20 cellular contexts compared by ENCODE assay signal in the genomic region with DNA sequence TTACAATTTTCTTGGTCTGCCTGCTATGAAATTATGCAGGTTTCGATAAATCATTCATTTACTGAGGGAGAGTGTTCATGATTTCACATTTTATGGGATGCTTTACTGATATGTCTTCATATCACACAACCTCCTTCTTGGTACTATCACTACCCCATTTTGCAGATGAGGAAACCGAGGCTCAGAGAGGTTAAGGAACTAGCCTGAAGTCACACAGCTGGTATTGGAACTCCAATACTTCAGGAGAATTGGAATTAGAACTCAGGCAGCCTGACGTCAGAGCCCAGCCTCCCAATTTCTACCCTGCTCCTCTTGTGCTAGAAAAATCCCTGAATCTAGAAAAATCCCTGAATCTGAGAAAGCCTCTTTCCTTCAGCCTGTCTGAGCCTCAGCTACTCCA. TPM values are rescaled to one million over a fixed set of nuclear protein-coding genes. Genes with fewer than 3 reads are reported as not detected.
DNase-seq lines count a peak whose midpoint lies in the region; ATAC-seq, FAIRE-seq and TF ChIP-seq lines count a peak whose summit lies in the region.
"Had no signal": no experiment of that assay in that cellular context is flagged by ENCODE, and none has a peak within 500 bp of the region (broad histone marks: within the 10 kb centered on the region; RNA-seq: fewer than 3 reads in every experiment).

No MANE protein-coding gene starts in this region.

- H3K4me3 ChIP-seq in GM23338 (no peak overlapping the region), OCI-LY3 (ENCODE audit: low read length) (peak overlapping the region; percentile 66; the same call in 1 of the 2 replicates), ascending aorta (no peak overlapping the region)
- H3K4me3 ChIP-seq: BLaER1 had no signal

- intact Hi-C loops in posterior vena cava (cut with DNase I) (no loop called here), ascending aorta (cut with DNase I) (no loop called here)

- H3K27me3 ChIP-seq in GM23338 (ENCODE audit: insufficient read depth), result no peaks in the 10 kb centered on the region
- H3K27me3 ChIP-seq in OCI-LY3 (ENCODE audit: low read depth, low read length), result no peaks in the 10 kb centered on the region
- H3K27me3 ChIP-seq in ascending aorta, result no peaks in the 10 kb centered on the region
- H3K27me3 ChIP-seq: BLaER1 had no signal

- TF ChIP-seq POLR2A in GM12891 (IDR thresholded peaks at IDR 0.05; ENCODE audit: low read depth, low read length), result no peak

- no peak for TF ChIP-seq CTCF in GM23338 (conservative IDR thresholded peaks at IDR 0.05; ENCODE audit: low read depth in 2 of 2)
- TF ChIP-seq CTCF in OCI-LY3 (IDR thresholded peaks at IDR 0.05; ENCODE audit: low read depth, low read length), result no peak
- no peak for TF ChIP-seq CTCF in WTC11 (IDR thresholded peaks at IDR 0.05)
- no peak for TF ChIP-seq CTCF in ascending aorta (IDR thresholded peaks at IDR 0.05)

- peaks cover 5% of the 10 kb centered on the region; the same call in 1 of the 3 replicates for H3K9me3 Mint-ChIP-seq in GM23338
- peaks cover 10% of the 10 kb centered on the region for H3K9me3 Mint-ChIP-seq in WTC11

- H2AFZ ChIP-seq in GM23338 (peak overlapping the region; percentile 95), OCI-LY3 (ENCODE audit: low read depth, low read length) (0 out of 2 replicates have a peak overlapping the region, but pooled peaks have one; percentile 72)

- H3K4me1 ChIP-seq in GM23338 (ENCODE audit: insufficient read depth) (peaks cover 3% of the 10 kb centered on the region; the same call in 1 of the 2 replicates), OCI-LY3 (ENCODE audit: low read length) (peaks cover 43% of the 10 kb centered on the region), ascending aorta (no peaks in the 10 kb centered on the region)
- H3K4me1 ChIP-seq: BLaER1 had no signal

- FAIRE-seq in GM12891 (lab: Jason Lieb, UNC), result no peak
- FAIRE-seq: H54, HTR-8/SVneo had no signal

- H3K36me3 ChIP-seq in GM23338 (ENCODE audit: insufficient read depth) (no peaks in the 10 kb centered on the region), OCI-LY3 (replicated peaks; ENCODE audit: low read depth, low read length) (no peaks in the 10 kb centered on the region), ascending aorta (no peaks in the 10 kb centered on the region)
- H3K36me3 ChIP-seq: BLaER1 had no signal

- no peaks in the 10 kb centered on the region for H3K36me3 Mint-ChIP-seq in GM23338 (ENCODE audit: low read depth)
- H3K36me3 Mint-ChIP-seq in WTC11, result no peaks in the 10 kb centered on the region
- H3K36me3 Mint-ChIP-seq: CD14-positive monocyte; CD4-positive, alpha-beta memory T cell had no signal

- H3K4me2 ChIP-seq in GM23338, result no peak overlapping the region
- peak overlapping the region; percentile 88 for H3K4me2 ChIP-seq in OCI-LY3 (ENCODE audit: low read length)
- H3K4me2 ChIP-seq: BLaER1 had no signal

- H3K27ac ChIP-seq in GM23338 (ENCODE audit: low read depth) (no peak overlapping the region), OCI-LY3 (ENCODE audit: low read length) (peak overlapping the region; percentile 54), ascending aorta (no peak overlapping the region)
- H3K27ac ChIP-seq: BLaER1 had no signal

- H3K9me2 ChIP-seq in GM23338 (ENCODE audit: insufficient read depth), result no peaks in the 10 kb centered on the region

- H3F3A ChIP-seq in GM23338 (replicated peaks; ENCODE audit: low read depth), result no peaks in the 10 kb centered on the region

- no peak for ATAC-seq in GM23338
- ATAC-seq in WTC11, result no peak

- DNase-seq in GM23338 (ENCODE audit: low spot score) (no peak), WTC11 (ENCODE audit: low spot score) (no peak), posterior vena cava (ENCODE audit: low spot score) (peak; percentile 9), iPS-NIHi11 (ENCODE audit: low spot score) (no peak), GM12891 (ENCODE audit: insufficient read length, low spot score) (no peak), ascending aorta (ENCODE audit: low spot score in 2 of 2) (no peak)
- DNase-seq: 8988T; CD4-positive, alpha-beta memory T cell; DMS153; DMS79; GDM1; HCEC 1CT; HFFc6 had no signal

- peaks cover 3% of the 10 kb centered on the region for H3K27me3 Mint-ChIP-seq in GM23338 (ENCODE audit: insufficient read depth, low read depth, poor library complexity)
- no peaks in the 10 kb centered on the region for H3K27me3 Mint-ChIP-seq in WTC11 (ENCODE audit: low read depth)
- H3K27me3 Mint-ChIP-seq: IgD-negative memory B cell had no signal

- H3K4me3 Mint-ChIP-seq in GM23338 (no peak overlapping the region), WTC11 (no peak overlapping the region)
- H3K4me3 Mint-ChIP-seq: CD14-positive monocyte; CD4-positive, alpha-beta memory T cell; HFFc6; IgD-negative memory B cell had no signal

- no peaks in the 10 kb centered on the region for H3K9me3 ChIP-seq in OCI-LY3 (ENCODE audit: insufficient read depth, low read length)
- H3K9me3 ChIP-seq in ascending aorta, result no peaks in the 10 kb centered on the region
- H3K9me3 ChIP-seq: BLaER1 had no signal

- H3K79me2 ChIP-seq in GM23338 (replicated peaks; ENCODE audit: insufficient read depth) (no peaks in the 10 kb centered on the region), OCI-LY3 (ENCODE audit: low read length) (no peaks in the 10 kb centered on the region)

- H3K27ac Mint-ChIP-seq in GM23338, result no peak overlapping the region; the same call in 1 of the 2 replicates
- H3K27ac Mint-ChIP-seq in WTC11, result peak overlapping the region; percentile 64; the same call in 1 of the 2 replicates
- H3K27ac Mint-ChIP-seq: CD14-positive monocyte; CD4-positive, alpha-beta memory T cell; HFFc6; IgD-negative memory B cell had no signal

- POLR2A ChIA-PET in WTC11 (lab: Charles Lee), result no interaction called here

- CTCF ChIA-PET in WTC11 (lab: Charles Lee), result no interaction called here

- H4K20me1 ChIP-seq in GM23338 (replicated peaks; ENCODE audit: insufficient read depth) (no peaks in the 10 kb centered on the region), OCI-LY3 (ENCODE audit: insufficient read depth, low read length) (no peaks in the 10 kb centered on the region)
- H4K20me1 ChIP-seq: BLaER1 had no signal

- peaks cover 18% of the 10 kb centered on the region for H3K4me1 Mint-ChIP-seq in GM23338
- peaks cover 19% of the 10 kb centered on the region for H3K4me1 Mint-ChIP-seq in WTC11
- H3K4me1 Mint-ChIP-seq: CD14-positive monocyte; CD4-positive, alpha-beta memory T cell had no signal

- H3K9ac ChIP-seq in OCI-LY3 (ENCODE audit: low read length), result peak overlapping the region; percentile 46; the same call in 1 of the 2 replicates
- H3K9ac ChIP-seq: BLaER1 had no signal

TF ChIP-seq in GM23338, 12 proteins besides CTCF, POLR2A, EP300 and RAD21 (continues in another document):
- TF ChIP-seq STAT1 (IDR thresholded peaks at IDR 0.05; ENCODE audit: unreplicated experiment) (no peak), POLR2AphosphoS5 (IDR thresholded peaks at IDR 0.05; ENCODE audit: low read depth) (no peak), JUNB (IDR thresholded peaks at IDR 0.05; ENCODE audit: unreplicated experiment) (no peak)

TF ChIP-seq in WTC11, 78 proteins besides CTCF, POLR2A, EP300 and RAD21 (continues in another document):
- no peak for TF ChIP-seq RELA (CRISPR knock-in tag; IDR thresholded peaks at IDR 0.05; ENCODE audit: borderline replicate concordance)
- TF ChIP-seq GABPB1 (CRISPR knock-in tag; IDR thresholded peaks at IDR 0.05), result no peak
- TF ChIP-seq, protein P1, sequence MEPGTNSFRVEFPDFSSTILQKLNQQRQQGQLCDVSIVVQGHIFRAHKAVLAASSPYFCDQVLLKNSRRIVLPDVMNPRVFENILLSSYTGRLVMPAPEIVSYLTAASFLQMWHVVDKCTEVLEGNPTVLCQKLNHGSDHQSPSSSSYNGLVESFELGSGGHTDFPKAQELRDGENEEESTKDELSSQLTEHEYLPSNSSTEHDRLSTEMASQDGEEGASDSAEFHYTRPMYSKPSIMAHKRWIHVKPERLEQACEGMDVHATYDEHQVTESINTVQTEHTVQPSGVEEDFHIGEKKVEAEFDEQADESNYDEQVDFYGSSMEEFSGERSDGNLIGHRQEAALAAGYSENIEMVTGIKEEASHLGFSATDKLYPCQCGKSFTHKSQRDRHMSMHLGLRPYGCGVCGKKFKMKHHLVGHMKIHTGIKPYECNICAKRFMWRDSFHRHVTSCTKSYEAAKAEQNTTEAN (CRISPR knock-in tag; IDR thresholded peaks at IDR 0.05), result no peak
- no peak for TF ChIP-seq PRRX2 (CRISPR knock-in tag; IDR thresholded peaks at IDR 0.05)

TF ChIP-seq in GM12891, 5 proteins besides CTCF, POLR2A, EP300 and RAD21:
- no peak for TF ChIP-seq TAF1 (IDR thresholded peaks at IDR 0.05; ENCODE audit: low read depth, low read length)
- no peak for TF ChIP-seq POLR2AphosphoS5 (IDR thresholded peaks at IDR 0.05; ENCODE audit: low read depth, low read length)
- no peak for TF ChIP-seq POU2F2 (IDR thresholded peaks at IDR 0.05; ENCODE audit: low read depth, low read length)
- TF ChIP-seq PAX5 (IDR thresholded peaks at IDR 0.05; ENCODE audit: insufficient read depth, low read length, severe bottlenecking), result no peak
- no peak for TF ChIP-seq SPI1 (IDR thresholded peaks at IDR 0.05; ENCODE audit: low read depth, low read length)
TF ChIP-seq in GM12891: peak in this region for 0.

RNA-seq across cellular contexts. Expression of a gene that starts 50.7 kb away (rescaled TPM):
- total RNA-seq in GM23338 (2014; rRNA removed; shearing (Covaris generic)), result 4.2 and 4.3 TPM in 2 replicates
- 6.2 and 8.9 TPM in 2 replicates for polyA plus RNA-seq in GM23338 (2016; fragmentation: Nextera tagmentation; extraction: Ambion mirVana)
- total RNA-seq in WTC11 (2021) (6.6 to 7.9 TPM (median 7.7 TPM) in 3 replicates), posterior vena cava (under 1 TPM; 0.43 to 0.51 TPM), ascending aorta (0.32 TPM)
- 2.3 TPM for polyA plus RNA-seq in GM12891 (2012; ENCODE audit: low read depth, missing spikeins)
- total RNA-seq: HFFc6 had no signal
- polyA plus RNA-seq: AG04450, CD14-positive monocyte had no signal
